In the genomic region with DNA sequence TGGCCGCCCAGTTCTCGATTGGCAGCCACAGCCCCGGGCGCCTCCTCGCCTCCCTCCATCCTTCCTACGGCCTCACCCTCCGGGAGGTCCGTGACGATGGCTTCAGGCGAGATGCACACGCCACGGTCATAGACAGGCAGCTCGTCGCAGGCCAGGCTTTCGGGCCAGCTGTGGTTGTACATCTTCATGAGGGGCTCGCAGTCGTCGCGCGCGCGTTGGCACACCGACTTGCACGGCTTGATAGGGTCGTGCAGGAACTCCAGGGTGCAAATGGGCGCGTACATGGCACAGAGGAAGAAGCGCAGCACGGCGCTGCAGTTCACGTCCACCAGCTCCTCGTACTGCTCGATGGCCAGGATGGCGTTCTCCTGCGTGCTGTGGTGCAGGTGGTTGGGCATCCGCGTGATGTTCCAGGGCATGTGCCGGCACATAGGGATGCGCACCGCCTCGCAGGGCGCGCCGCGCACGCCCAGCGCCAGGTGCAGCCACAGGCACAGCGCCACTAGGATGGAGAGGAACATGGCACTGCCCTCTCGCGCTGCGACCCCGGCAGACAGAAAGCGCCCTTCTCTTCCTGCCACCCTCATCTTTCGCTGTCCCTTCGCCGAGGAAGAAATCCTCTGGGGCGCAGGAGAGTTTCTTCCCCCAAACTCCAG, we compare ENCODE assay signal across 8 cellular contexts. TPM values are rescaled to one million over a fixed set of nuclear protein-coding genes. Genes with fewer than 3 reads are reported as not detected.
A peak's percentile ranks its signal among the peaks of the same experiment; 100 is the strongest.
DNase-seq lines count a peak whose midpoint lies in the region; ATAC-seq and TF ChIP-seq lines count a peak whose summit lies in the region.

No MANE protein-coding gene starts in this region.

- H3K27ac Mint-ChIP-seq in chondrocyte (ENCODE audit: unreplicated experiment): no peak overlapping the region
- no peak overlapping the region for H3K27ac Mint-ChIP-seq in CD4-positive, alpha-beta T cell

- no peak overlapping the region for H3K27ac ChIP-seq in CD4-positive, alpha-beta T cell (ENCODE audit: low read depth, low read length)

- peaks cover 41% of the 10 kb centered on the region for H3K27me3 Mint-ChIP-seq in chondrocyte (ENCODE audit: low read depth)
- H3K27me3 Mint-ChIP-seq in CD4-positive, alpha-beta T cell: peaks cover 80% of the 10 kb centered on the region

- H3K9me3 ChIP-seq in CD4-positive, alpha-beta T cell (ENCODE audit: control insufficient read depth, low read length): no peaks in the 10 kb centered on the region

- H3K9me3 Mint-ChIP-seq in chondrocyte (ENCODE audit: low read depth): no peaks in the 10 kb centered on the region
- no peaks in the 10 kb centered on the region for H3K9me3 Mint-ChIP-seq in CD4-positive, alpha-beta T cell

- in situ Hi-C loops in KBM-7 (cut with MboI; ENCODE audit: low pct_unique_long_range_greater_than_20kb, low sequenced_read_pairs): loop anchor here (25.0 kb wide), 2 partner anchors 296 to 421 kb away; no protein-coding TSS in a partner anchor

- POLR2A ChIA-PET in CD4-positive, alpha-beta T cell (lab: Charles Lee): no interaction called here

- no peaks in the 10 kb centered on the region for H3K36me3 Mint-ChIP-seq in chondrocyte (ENCODE audit: low read depth)
- no peaks in the 10 kb centered on the region for H3K36me3 Mint-ChIP-seq in CD4-positive, alpha-beta T cell (ENCODE audit: low read depth)

- CTCF ChIA-PET in CD4-positive, alpha-beta T cell (lab: Charles Lee): no interaction called here

- peak overlapping the region; percentile 45 for H3K4me3 ChIP-seq in AG10803 (ENCODE audit: low read length)

- DNase-seq in AG10803 (ENCODE audit: low read depth) (no peak), KBM-7 (peak; percentile 39), chondrocyte (ENCODE audit: low spot score) (no peak), midbrain (lab: John Stamatoyannopoulos, UW) (peak; percentile 50)
- no peak for DNase-seq in CD4-positive, alpha-beta T cell

- intact Hi-C loops in CD4-positive, alpha-beta T cell (cut with DNase I, micrococcal nuclease): no loop called here

- H3K4me1 Mint-ChIP-seq in chondrocyte (ENCODE audit: low read depth): peaks cover 18% of the 10 kb centered on the region
- H3K4me1 Mint-ChIP-seq in CD4-positive, alpha-beta T cell (ENCODE audit: low read depth): peaks cover 19% of the 10 kb centered on the region

- peak overlapping the region; percentile 66 for H3K4me3 Mint-ChIP-seq in chondrocyte (ENCODE audit: unreplicated experiment)
- no peak overlapping the region for H3K4me3 Mint-ChIP-seq in CD4-positive, alpha-beta T cell

- ATAC-seq in GM18519 (IDR thresholded peaks at IDR 0.05; ENCODE audit: low FRiP score, unreplicated experiment) (no peak), HG02852 (IDR thresholded peaks at IDR 0.05; ENCODE audit: unreplicated experiment) (no peak), GM21619 (IDR thresholded peaks at IDR 0.05; ENCODE audit: unreplicated experiment) (no peak)
- ATAC-seq in CD4-positive, alpha-beta T cell (ENCODE audit: poor library complexity): no peak

- peaks cover 44% of the 10 kb centered on the region for H3K27me3 ChIP-seq in CD4-positive, alpha-beta T cell (ENCODE audit: control insufficient read depth, insufficient read depth, low read length)

- TF ChIP-seq CTCF in AG10803 (conservative IDR thresholded peaks at IDR 0.05; ENCODE audit: low read length) (no peak), chondrocyte (IDR thresholded peaks at IDR 0.05) (no peak)
- TF ChIP-seq CTCF in CD4-positive, alpha-beta T cell (IDR thresholded peaks at IDR 0.05): no peak

RNA-seq across cellular contexts. Expression of gene SFRP4, which starts 0.5 kb away (rescaled TPM):
- total RNA-seq in chondrocyte: 0.25 to 0.75 TPM (median 0.41 TPM) in 3 replicates
- not detected for total RNA-seq in CD4-positive, alpha-beta T cell

RNA-seq across cellular contexts. Expression of gene EPDR1, which starts 4.3 kb away (rescaled TPM):
- 20.1 to 30.0 TPM (median 28.9 TPM) in 3 replicates for total RNA-seq in chondrocyte
- not detected for total RNA-seq in CD4-positive, alpha-beta T cell

Comparison
In these comparisons a context has a peak if more than half of its experiments do, and no peak if none do; other contexts are left out.
1. DNase-seq: peak in KBM-7 (single experiment) and midbrain (single experiment); none in AG10803 (single experiment), chondrocyte (single experiment) and CD4-positive, alpha-beta T cell (0 of 10).
2. RNA of gene EPDR1, which starts 4.3 kb away (total RNA-seq): 20.1 to 30.0 TPM in chondrocyte; not detected in CD4-positive, alpha-beta T cell; every median in the first group is over 10 times any median in the second.